8 cellular contexts compared by ENCODE assay signal in genomic region chr12:4809449-4810218, GRCh38.
DNase-seq lines count a peak whose midpoint lies in the region; FAIRE-seq and TF ChIP-seq lines count a peak whose summit lies in the region.

No MANE protein-coding gene starts in this region.

- peaks cover 29% of the 10 kb centered on the region for H3K27me3 Mint-ChIP-seq in IgD-negative memory B cell
- peaks cover 61% of the 10 kb centered on the region for H3K27me3 Mint-ChIP-seq in nephron progenitor cell (ENCODE audit: low read depth, poor library complexity)

- H3K9me3 Mint-ChIP-seq in IgD-negative memory B cell (no peaks in the 10 kb centered on the region), nephron progenitor cell (no peaks in the 10 kb centered on the region)

- peaks cover 9 to 24% (median 22%) of the 10 kb centered on the region in 3 donors for H3K4me1 Mint-ChIP-seq in IgD-negative memory B cell
- peaks cover 30% of the 10 kb centered on the region for H3K4me1 Mint-ChIP-seq in nephron progenitor cell

- H3K4me3 ChIP-seq in AG10803 (ENCODE audit: low read length) (peak overlapping the region; percentile 26), kidney (ENCODE audit: low read length in 2 of 2) (no peak overlapping the region)
- H3K4me3 ChIP-seq in effector memory CD4-positive, alpha-beta T cell (ENCODE audit: insufficient read depth, low read depth, low read length, poor library complexity, severe bottlenecking): peak overlapping the region; percentile 53

- DNase-seq in AG10803 (ENCODE audit: low read depth) (no peak), nephron progenitor cell (peak; percentile 69), kidney (no peak), NK-92 (lab: John Stamatoyannopoulos, UW; ENCODE audit: unreplicated experiment) (no peak), NCI-H1436 (lab: John Stamatoyannopoulos, UW) (no peak), NCI-H2107 treated with DMSO at 0.1 percent for 48 hours (lab: John Stamatoyannopoulos, UW; ENCODE audit: unreplicated experiment) (no peak)
- no peak for DNase-seq in effector memory CD4-positive, alpha-beta T cell

- no peaks in the 10 kb centered on the region for H3K27me3 ChIP-seq in effector memory CD4-positive, alpha-beta T cell (replicated peaks; ENCODE audit: control insufficient read depth, insufficient read depth, low read length, poor library complexity, severe bottlenecking)

- intact Hi-C loops in kidney (cut with DNase I): no loop called here

- H3K27ac Mint-ChIP-seq in IgD-negative memory B cell (no peak overlapping the region), nephron progenitor cell (no peak overlapping the region)

- H3K4me1 ChIP-seq in effector memory CD4-positive, alpha-beta T cell (ENCODE audit: control insufficient read depth, insufficient read depth, low read length, poor library complexity, severe bottlenecking): peaks cover 30% of the 10 kb centered on the region
- H3K4me1 ChIP-seq in kidney (ENCODE audit: control insufficient read depth in 1 of 2, insufficient read depth in 1 of 2, low read depth in 1 of 2, low read length in 2 of 2): no peaks in the 10 kb centered on the region

- H3K27ac ChIP-seq in effector memory CD4-positive, alpha-beta T cell (ENCODE audit: insufficient read depth, low read length, poor library complexity, severe bottlenecking): no peak overlapping the region
- H3K27ac ChIP-seq in kidney (ENCODE audit: low read depth in 2 of 2, low read length in 2 of 2): no peak overlapping the region

- H3K36me3 Mint-ChIP-seq in IgD-negative memory B cell (peaks cover 2% of the 10 kb centered on the region), nephron progenitor cell (ENCODE audit: low read depth) (peaks cover 30% of the 10 kb centered on the region)

- no peaks in the 10 kb centered on the region for H3K36me3 ChIP-seq in effector memory CD4-positive, alpha-beta T cell (ENCODE audit: control insufficient read depth, insufficient read depth, low read length)
- H3K36me3 ChIP-seq in kidney (ENCODE audit: control insufficient read depth in 1 of 2, insufficient read depth in 2 of 2, low read length in 2 of 2): no peaks in the 10 kb centered on the region

- FAIRE-seq in kidney (lab: Jason Lieb, UNC): no peak

- no peak overlapping the region for H3K9ac ChIP-seq in kidney (ENCODE audit: low read length in 2 of 2)

- H3K9me3 ChIP-seq in effector memory CD4-positive, alpha-beta T cell (ENCODE audit: control insufficient read depth, low read length): no peaks in the 10 kb centered on the region
- H3K9me3 ChIP-seq in kidney (ENCODE audit: control insufficient read depth in 1 of 2, low read length in 2 of 2): no peaks in the 10 kb centered on the region

- H3K4me3 Mint-ChIP-seq in IgD-negative memory B cell: peak overlapping the region; percentile 58 to 87 (median 70)
- peak overlapping the region; percentile 76 for H3K4me3 Mint-ChIP-seq in nephron progenitor cell

- TF ChIP-seq CTCF in AG10803 (conservative IDR thresholded peaks at IDR 0.05; ENCODE audit: low read length) (no peak), nephron progenitor cell (IDR thresholded peaks at IDR 0.05) (no peak), kidney (IDR thresholded peaks at IDR 0.05; ENCODE audit: borderline replicate concordance, extremely low read depth, insufficient read depth) (no peak)

Comparison
In these comparisons a context has a peak if more than half of its experiments do, and no peak if none do; other contexts are left out.
1. H3K4me3 ChIP-seq: peak in AG10803 (single experiment) and effector memory CD4-positive, alpha-beta T cell (single experiment); none in kidney (0 of 2).